ENCODE assay signal across 1 cellular context in genomic region chr2:212537311-212538155, GRCh38.
TF ChIP-seq lines count a peak whose summit lies in the region.

No MANE protein-coding gene starts in this region.

TF ChIP-seq in GM12878, 131 proteins besides CTCF, POLR2A, EP300 and RAD21 (continued from another document):
- TF ChIP-seq PRDM15 (CRISPR knock-in tag; IDR thresholded peaks at IDR 0.05) (no peak), RB1 (IDR thresholded peaks at IDR 0.05; ENCODE audit: borderline replicate concordance) (no peak), SUZ12 (IDR thresholded peaks at IDR 0.05; ENCODE audit: unreplicated experiment) (peak; percentile 77)
TF ChIP-seq in GM12878: peak in this region for 2.
